8 cellular contexts compared by ENCODE assay signal in genomic region chr2:127885780-127886592, GRCh38. TPM values are rescaled to one million over a fixed set of nuclear protein-coding genes. Genes with fewer than 3 reads are reported as not detected.
DNase-seq lines count a peak whose midpoint lies in the region; ATAC-seq, FAIRE-seq and TF ChIP-seq lines count a peak whose summit lies in the region.
"Not testable (repeated sequence)": the region's sequence is repeated elsewhere in the genome, so short reads cannot be mapped to it uniquely, and the experiment has no call there.

Gene AMMECR1L, minus strand, starts transcription at chr2:127885956. Its CDS starts 11,722 bp downstream, at chr2:127874234.

- peak within 1 kb of the TSS; percentile 44 to 65 (median 63) for H3K4me3 ChIP-seq in Peyer's patch
- peak within 1 kb of the TSS; percentile 12 to 77 (median 76) for H3K4me3 ChIP-seq in endothelial cell of umbilical vein (replicated peaks in 1 of 3; ENCODE audit: insufficient read depth in 1 of 3, low read depth in 1 of 3, low read length in 3 of 3)
- peak within 1 kb of the TSS; percentile 61 for H3K4me3 ChIP-seq in mesodermal cell (ENCODE audit: extremely low read depth, insufficient read depth, low read length, poor library complexity, severe bottlenecking)

- peak; percentile 85 for FAIRE-seq in endothelial cell of umbilical vein (lab: Jason Lieb, UNC)

- POLR2A ChIA-PET in endothelial cell of umbilical vein (lab: Charles Lee) = not testable (repeated sequence)

- not testable (repeated sequence) for TF ChIP-seq CTCF in Peyer's patch (IDR thresholded peaks at IDR 0.05); endothelial cell of umbilical vein (IDR thresholded peaks at IDR 0.05; ENCODE audit: extremely low read depth in 1 of 2, insufficient read depth in 1 of 2, low read depth in 1 of 2, low read length in 2 of 2)

- ATAC-seq in GM21381 (IDR thresholded peaks at IDR 0.05; ENCODE audit: unreplicated experiment) = peak; percentile 92

- dilution Hi-C loops in endothelial cell of umbilical vein (cut with MboI; ENCODE audit: extremely low pct_ligation_motif_present, low sequenced_read_pairs) = not testable (repeated sequence)

- CTCF ChIA-PET in endothelial cell of umbilical vein (lab: Charles Lee) = not testable (repeated sequence)

- not testable (repeated sequence) for H3K9me1 ChIP-seq in endothelial cell of umbilical vein (replicated peaks; ENCODE audit: control insufficient read depth, extremely low read depth, insufficient read depth, low read length)

- TF ChIP-seq POLR2A in Peyer's patch (IDR thresholded peaks at IDR 0.05) = peak in 1 of 2 donors; percentile 63
- not testable (repeated sequence) for TF ChIP-seq POLR2A in endothelial cell of umbilical vein (IDR thresholded peaks at IDR 0.05; ENCODE audit: low read depth, low read length)

- not testable (repeated sequence) for H4K20me1 ChIP-seq in endothelial cell of umbilical vein (replicated peaks; ENCODE audit: control insufficient read depth, extremely low read depth, insufficient read depth, low read length)

- DNase-seq in COLO668 (lab: John Stamatoyannopoulos, UW; ENCODE audit: unreplicated experiment) = peak; percentile 76
- peak; percentile 51 for DNase-seq in HS-27A (ENCODE audit: low read depth)
- peak; percentile 71 to 89 (median 87) for DNase-seq in Peyer's patch
- peak; percentile 65 for DNase-seq in activated T-cell treated with anti-CD3 and anti-CD28 coated beads for 48 hours (ENCODE audit: low read depth)
- peak; percentile 70 for DNase-seq in endothelial cell of umbilical vein (ENCODE audit: low read depth, low spot score)
- DNase-seq in stimulated activated CD8-positive, alpha-beta memory T cell treated with anti-CD3 and anti-CD28 coated beads, Interleukin-12 subunit alpha, Interleukin-12 subunit beta, amount 100 ng/mL, for 24 hours (ENCODE audit: extremely low read depth) = peak; percentile 32

- H3K9me3 ChIP-seq in Peyer's patch; endothelial cell of umbilical vein (replicated peaks; ENCODE audit: control insufficient read depth, insufficient read depth, low read length); mesodermal cell (ENCODE audit: control insufficient read depth, low read length): not testable (repeated sequence)

- peaks cover 0 to 24% (median 9%) of the 10 kb centered on the region in 4 donors for H3K4me1 ChIP-seq in Peyer's patch
- H3K4me1 ChIP-seq in endothelial cell of umbilical vein (ENCODE audit: control insufficient read depth, extremely low read depth, insufficient read depth, low read length) = peaks cover 19% of the 10 kb centered on the region
- not testable (repeated sequence) for H3K4me1 ChIP-seq in mesodermal cell (ENCODE audit: control insufficient read depth, insufficient read depth, low read length, poor library complexity, severe bottlenecking)

- BruUV-seq in endothelial cell of umbilical vein (replicated peaks; lab: Mats Ljungman, UMichigan) = not testable (repeated sequence)

- H3K36me3 ChIP-seq in Peyer's patch (peaks cover 0 to 15% (median 0%) of the 10 kb centered on the region in 3 donors), mesodermal cell (ENCODE audit: control insufficient read depth, insufficient read depth, low read length) (peaks cover 32% of the 10 kb centered on the region)
- H3K36me3 ChIP-seq in endothelial cell of umbilical vein (ENCODE audit: control insufficient read depth in 2 of 2, extremely low read depth in 1 of 2, insufficient read depth in 2 of 2, low read length in 2 of 2) = not testable (repeated sequence)

- peak within 1 kb of the TSS; percentile 65 for H2AFZ ChIP-seq in endothelial cell of umbilical vein (ENCODE audit: low read depth, low read length)

- not testable (repeated sequence) for H3K27me3 ChIP-seq in Peyer's patch; endothelial cell of umbilical vein (ENCODE audit: control insufficient read depth in 2 of 2, insufficient read depth in 2 of 2, low read length in 2 of 2)

- peak within 1 kb of the TSS; percentile 35 for H3K9ac ChIP-seq in endothelial cell of umbilical vein (replicated peaks; ENCODE audit: extremely low read depth, insufficient read depth, low read length)

- peak within 1 kb of the TSS; percentile 94 for H3K4me2 ChIP-seq in endothelial cell of umbilical vein (ENCODE audit: insufficient read depth, low read length)

- H3K79me2 ChIP-seq in endothelial cell of umbilical vein (ENCODE audit: control insufficient read depth, insufficient read depth, low read length) = peaks cover 47% of the 10 kb centered on the region

- intact Hi-C loops in endothelial cell of umbilical vein (cut with micrococcal nuclease) = loop anchor here (10.0 kb wide), 1 partner anchor 209 kb away; the partner anchor contains the start of gene UGGT1

- H3K27ac ChIP-seq in Peyer's patch (peak within 1 kb of the TSS; percentile 76 to 93 (median 88)), endothelial cell of umbilical vein (ENCODE audit: insufficient read depth, low read depth, low read length) (peak within 1 kb of the TSS; percentile 50), mesodermal cell (ENCODE audit: low read depth, low read length, severe bottlenecking) (peak within 1 kb of the TSS; percentile 91)

- WGBS in mesodermal cell (ENCODE audit: insufficient coverage in 2 of 2), 2 experiments = 0% methylated on average over 22 to 31 of the region's 85 CpGs

RNA-seq across cellular contexts. Expression of gene AMMECR1L, which starts in this region (rescaled TPM):
- total RNA-seq in Peyer's patch (10 to 100 TPM; 11.6 to 16.1 (median 13.9) TPM), endothelial cell of umbilical vein (20.7 and 21.5 TPM in 2 replicates)
- 12.1 and 14.8 TPM in 2 replicates for polyA plus RNA-seq in endothelial cell of umbilical vein
- polyA plus RNA-seq in endothelial cell of umbilical vein (2011; cell fraction: cytosol; rRNA removed) = 13.9 and 15.7 TPM in 2 replicates
- 25.0 and 27.1 TPM in 2 replicates for polyA plus RNA-seq in endothelial cell of umbilical vein (2011; cell fraction: nucleus; rRNA removed)
- polyA plus RNA-seq in endothelial cell of umbilical vein (2012) = 21.9 and 23.0 TPM in 2 replicates
- polyA minus RNA-seq in endothelial cell of umbilical vein = 24.7 and 25.5 TPM in 2 replicates
- polyA minus RNA-seq in endothelial cell of umbilical vein (2011; cell fraction: cytosol; rRNA and poly(A)+ RNA removed) = 5.4 TPM
- polyA minus RNA-seq in endothelial cell of umbilical vein (2011; cell fraction: nucleus; rRNA and poly(A)+ RNA removed) = 12.5 and 16.5 TPM in 2 replicates
- polyA plus RNA-seq in mesodermal cell (2013, experiment 1 of 2) = 18.7 TPM
- 17.8 TPM for polyA plus RNA-seq in mesodermal cell (2013, experiment 2 of 2)

Comparison
In these comparisons a context has a peak if more than half of its experiments do, and no peak if none do; other contexts are left out.
1. Peak in every context shown above with its lines: DNase-seq, ATAC-seq, H3K4me3 ChIP-seq and H3K27ac ChIP-seq.
2. DNase-seq: peak in every context shown above with its lines; median percentile 87 in Peyer's patch; 76 in COLO668; 70 in endothelial cell of umbilical vein; 65 in activated T-cell treated with anti-CD3 and anti-CD28 coated beads for 48 hours; 51 in HS-27A; 32 in stimulated activated CD8-positive, alpha-beta memory T cell treated with anti-CD3 and anti-CD28 coated beads, Interleukin-12 subunit alpha, Interleukin-12 subunit beta, amount 100 ng/mL, for 24 hours.